Comparison of ENCODE assay signal across 24 cellular contexts in genomic region chr2:45510701-45511420, GRCh38.
A peak's percentile ranks its signal among the peaks of the same experiment; 100 is the strongest.
DNase-seq lines count a peak whose midpoint lies in the region; ATAC-seq, FAIRE-seq and TF ChIP-seq lines count a peak whose summit lies in the region.
"Had no signal": no experiment of that assay in that cellular context is flagged by ENCODE, and none has a peak within 500 bp of the region (broad histone marks: within the 10 kb centered on the region; RNA-seq: fewer than 3 reads in every experiment).

No MANE protein-coding gene starts in this region.

- no peak for TF ChIP-seq POLR2A in endothelial cell of umbilical vein (IDR thresholded peaks at IDR 0.05; ENCODE audit: low read depth, low read length)

- H3K27ac Mint-ChIP-seq in neural progenitor cell, result peak overlapping the region; percentile 23
- no peak overlapping the region for H3K27ac Mint-ChIP-seq in activated naive CD8-positive, alpha-beta T cell treated with anti-CD3 and anti-CD28 coated beads, Interleukin-2, amount 50 U/mL, for 24 hours
- H3K27ac Mint-ChIP-seq: B cell; CD8-positive, alpha-beta memory T cell; HFFc6 had no signal

- H3K36me3 Mint-ChIP-seq in neural progenitor cell, result no peaks in the 10 kb centered on the region
- H3K36me3 Mint-ChIP-seq in activated naive CD8-positive, alpha-beta T cell treated with anti-CD3 and anti-CD28 coated beads, Interleukin-2, amount 50 U/mL, for 24 hours (ENCODE audit: low read depth), result peaks cover 14% of the 10 kb centered on the region

- peaks cover 8% of the 10 kb centered on the region for H3F3A ChIP-seq in neural progenitor cell (ENCODE audit: low read depth)

- H3K4me2 ChIP-seq in endothelial cell of umbilical vein (ENCODE audit: insufficient read depth, low read length) (peak overlapping the region; percentile 40), neural progenitor cell (peak overlapping the region; percentile 18)
- H3K4me2 ChIP-seq: A549; BLaER1 treated with 17β-estradiol and CSF1 and Interleukin-3, amounts not matched to agents 10 nM and 100 nM had no signal

- H3K79me2 ChIP-seq in endothelial cell of umbilical vein (ENCODE audit: control insufficient read depth, insufficient read depth, low read length) (no peaks in the 10 kb centered on the region), neural progenitor cell (ENCODE audit: low read depth) (no peaks in the 10 kb centered on the region)

- H3K4me3 ChIP-seq in A673 (ENCODE audit: low read depth, low read length, poor library complexity, severe bottlenecking) (no peak overlapping the region), endothelial cell of umbilical vein (replicated peaks in 1 of 3; ENCODE audit: insufficient read depth in 1 of 3, low read depth in 1 of 3, low read length in 3 of 3) (no peak overlapping the region), neural progenitor cell (no peak overlapping the region)
- H3K4me3 ChIP-seq: A549; BLaER1 treated with 17β-estradiol and CSF1 and Interleukin-3, amounts not matched to agents 10 nM and 100 nM; GM12878; K562 had no signal

- intact Hi-C loops in A673 (cut with micrococcal nuclease; ENCODE audit: unreplicated experiment) (loop anchor here (5.0 kb wide), 1 partner anchor 56 kb away; no protein-coding TSS in a partner anchor), endothelial cell of umbilical vein (cut with micrococcal nuclease) (loop anchor here (5.0 kb wide), 1 partner anchor 56 kb away; no protein-coding TSS in a partner anchor)

- H3K27ac ChIP-seq in A673 (ENCODE audit: low read depth, low read length, poor library complexity, severe bottlenecking) (peak overlapping the region; percentile 28), endothelial cell of umbilical vein (ENCODE audit: insufficient read depth, low read depth, low read length) (no peak overlapping the region), neural progenitor cell (no peak overlapping the region), substantia nigra (ENCODE audit: low read depth, low read length, poor library complexity, severe bottlenecking) (no peak overlapping the region)
- H3K27ac ChIP-seq: 22Rv1; A549; BLaER1 treated with 17β-estradiol and CSF1 and Interleukin-3, amounts not matched to agents 10 nM and 100 nM had no signal

- H3K27me3 ChIP-seq in A673 (replicated peaks; ENCODE audit: insufficient read depth, low read depth, low read length, poor library complexity) (no peaks in the 10 kb centered on the region), endothelial cell of umbilical vein (ENCODE audit: control insufficient read depth in 2 of 2, insufficient read depth in 2 of 2, low read length in 2 of 2) (no peaks in the 10 kb centered on the region), neural progenitor cell (no peaks in the 10 kb centered on the region)
- H3K27me3 ChIP-seq: BLaER1 treated with 17β-estradiol and CSF1 and Interleukin-3, amounts not matched to agents 10 nM and 100 nM had no signal

- dilution Hi-C loops in endothelial cell of umbilical vein (cut with MboI; ENCODE audit: extremely low pct_ligation_motif_present, low sequenced_read_pairs), result no loop called here

- H3K9ac ChIP-seq in endothelial cell of umbilical vein (replicated peaks; ENCODE audit: extremely low read depth, insufficient read depth, low read length), result no peak overlapping the region
- no peak overlapping the region for H3K9ac ChIP-seq in neural progenitor cell
- H3K9ac ChIP-seq: BLaER1 treated with 17β-estradiol and CSF1 and Interleukin-3, amounts not matched to agents 10 nM and 100 nM had no signal

- H3K27me3 Mint-ChIP-seq in neural progenitor cell (ENCODE audit: insufficient read depth, low read depth), result no peaks in the 10 kb centered on the region
- H3K27me3 Mint-ChIP-seq in activated naive CD8-positive, alpha-beta T cell treated with anti-CD3 and anti-CD28 coated beads, Interleukin-2, amount 50 U/mL, for 24 hours, result no peaks in the 10 kb centered on the region
- H3K27me3 Mint-ChIP-seq: B cell; CD8-positive, alpha-beta memory T cell had no signal

- TF ChIP-seq CTCF in A673 (conservative IDR thresholded peaks at IDR 0.05; ENCODE audit: low read depth, low read length), result no peak
- no peak for TF ChIP-seq CTCF in endothelial cell of umbilical vein (IDR thresholded peaks at IDR 0.05; ENCODE audit: extremely low read depth in 1 of 2, insufficient read depth in 1 of 2, low read depth in 1 of 2, low read length in 2 of 2)
- no peak for TF ChIP-seq CTCF in neural progenitor cell (IDR thresholded peaks at IDR 0.05)

- H4K20me1 ChIP-seq in endothelial cell of umbilical vein (replicated peaks; ENCODE audit: control insufficient read depth, extremely low read depth, insufficient read depth, low read length) (no peaks in the 10 kb centered on the region), neural progenitor cell (ENCODE audit: low read depth) (peaks cover 13% of the 10 kb centered on the region)
- H4K20me1 ChIP-seq: BLaER1 treated with 17β-estradiol and CSF1 and Interleukin-3, amounts not matched to agents 10 nM and 100 nM had no signal

- H3K9me3 ChIP-seq in A673 (ENCODE audit: low read depth, low read length, poor library complexity, severe bottlenecking) (no peaks in the 10 kb centered on the region), endothelial cell of umbilical vein (replicated peaks; ENCODE audit: control insufficient read depth, insufficient read depth, low read length) (no peaks in the 10 kb centered on the region), neural progenitor cell (ENCODE audit: low read depth) (no peaks in the 10 kb centered on the region)
- H3K9me3 ChIP-seq: A549; BLaER1 treated with 17β-estradiol and CSF1 and Interleukin-3, amounts not matched to agents 10 nM and 100 nM had no signal

- DNase-seq in A673 (ENCODE audit: low spot score) (peak; percentile 30), NCI-H2227 treated with DMSO at 0.1 percent for 48 hours (lab: John Stamatoyannopoulos, UW) (peak; percentile 77), endothelial cell of umbilical vein (ENCODE audit: low read depth, low spot score) (peak; percentile 77), neural progenitor cell (ENCODE audit: low spot score) (no peak), substantia nigra (lab: John Stamatoyannopoulos, UW) (no peak)
- no peak for DNase-seq in activated naive CD8-positive, alpha-beta T cell treated with anti-CD3 and anti-CD28 coated beads, Interleukin-2, amount 50 U/mL, for 24 hours
- DNase-seq: CD8-positive, alpha-beta memory T cell; COR-L47; DMS 273 treated with DMSO at 0.1 percent for 48 hours; DMS53; DND-41; EL; HFFc6; IMR-90 had no signal

- no peak for ATAC-seq in activated naive CD8-positive, alpha-beta T cell treated with anti-CD3 and anti-CD28 coated beads, Interleukin-2, amount 50 U/mL, for 24 hours
- ATAC-seq in HG02763 (IDR thresholded peaks at IDR 0.05; ENCODE audit: unreplicated experiment), result no peak
- ATAC-seq: A549, GM12878, HCT116, K562 had no signal

- peaks cover 38% of the 10 kb centered on the region for H3K4me1 Mint-ChIP-seq in neural progenitor cell
- no peaks in the 10 kb centered on the region for H3K4me1 Mint-ChIP-seq in activated naive CD8-positive, alpha-beta T cell treated with anti-CD3 and anti-CD28 coated beads, Interleukin-2, amount 50 U/mL, for 24 hours
- H3K4me1 Mint-ChIP-seq: B cell had no signal

- peaks cover 58% of the 10 kb centered on the region for H3K4me1 ChIP-seq in A673 (ENCODE audit: insufficient read depth, low read length, poor library complexity, severe bottlenecking)
- peaks cover 10% of the 10 kb centered on the region for H3K4me1 ChIP-seq in endothelial cell of umbilical vein (ENCODE audit: control insufficient read depth, extremely low read depth, insufficient read depth, low read length)
- peaks cover 34% of the 10 kb centered on the region for H3K4me1 ChIP-seq in neural progenitor cell
- H3K4me1 ChIP-seq: A549; BLaER1 treated with 17β-estradiol and CSF1 and Interleukin-3, amounts not matched to agents 10 nM and 100 nM had no signal

- POLR2A ChIA-PET in A673 (lab: Charles Lee; ENCODE audit: low non-redundant PET), result no interaction called here
- POLR2A ChIA-PET in endothelial cell of umbilical vein (lab: Charles Lee), result no interaction called here

- BruUV-seq in A673 (replicated peaks; lab: Mats Ljungman, UMichigan) (no TSS peak), endothelial cell of umbilical vein (replicated peaks; lab: Mats Ljungman, UMichigan) (no TSS peak)

- FAIRE-seq in endothelial cell of umbilical vein (lab: Jason Lieb, UNC), result peak; percentile 59
- FAIRE-seq: A549, GM12878, GM19239, HTR-8/SVneo, K562 had no signal

- H3K36me3 ChIP-seq in A673 (ENCODE audit: insufficient read depth, low read length, poor library complexity, severe bottlenecking), result no peaks in the 10 kb centered on the region
- H3K36me3 ChIP-seq in endothelial cell of umbilical vein (ENCODE audit: control insufficient read depth in 2 of 2, extremely low read depth in 1 of 2, insufficient read depth in 2 of 2, low read length in 2 of 2), result no peaks in the 10 kb centered on the region
- no peaks in the 10 kb centered on the region for H3K36me3 ChIP-seq in neural progenitor cell

- H3K9me1 ChIP-seq in endothelial cell of umbilical vein (replicated peaks; ENCODE audit: control insufficient read depth, extremely low read depth, insufficient read depth, low read length), result no peaks in the 10 kb centered on the region

- no peak overlapping the region for H3K4me3 Mint-ChIP-seq in neural progenitor cell
- no peak overlapping the region for H3K4me3 Mint-ChIP-seq in activated naive CD8-positive, alpha-beta T cell treated with anti-CD3 and anti-CD28 coated beads, Interleukin-2, amount 50 U/mL, for 24 hours
- H3K4me3 Mint-ChIP-seq: B cell; CD8-positive, alpha-beta memory T cell; HFFc6 had no signal

- no peak overlapping the region for H2AFZ ChIP-seq in endothelial cell of umbilical vein (ENCODE audit: low read depth, low read length)
- no peak overlapping the region for H2AFZ ChIP-seq in neural progenitor cell (replicated peaks)

- CTCF ChIA-PET in A673 (lab: Charles Lee), result interaction anchor here (0.7 kb wide), 1 partner anchor 22 kb away, joined by 3 read pairs; no protein-coding TSS in a partner anchor
- CTCF ChIA-PET in endothelial cell of umbilical vein (lab: Charles Lee), result interaction anchor here (1.2 to 2.2 kb wide), 5 partner anchors 11 to 529 kb away, joined by 3 to 7 read pairs (median 3); no protein-coding TSS in a partner anchor

- no peaks in the 10 kb centered on the region for H3K9me3 Mint-ChIP-seq in neural progenitor cell
- no peaks in the 10 kb centered on the region for H3K9me3 Mint-ChIP-seq in activated naive CD8-positive, alpha-beta T cell treated with anti-CD3 and anti-CD28 coated beads, Interleukin-2, amount 50 U/mL, for 24 hours
- H3K9me3 Mint-ChIP-seq: CD8-positive, alpha-beta memory T cell; HFFc6 had no signal

TF ChIP-seq in endothelial cell of umbilical vein, 7 proteins besides CTCF, POLR2A, EP300 and RAD21 (continues in another document):
- TF ChIP-seq, protein P1, sequence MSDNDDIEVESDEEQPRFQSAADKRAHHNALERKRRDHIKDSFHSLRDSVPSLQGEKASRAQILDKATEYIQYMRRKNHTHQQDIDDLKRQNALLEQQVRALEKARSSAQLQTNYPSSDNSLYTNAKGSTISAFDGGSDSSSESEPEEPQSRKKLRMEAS (IDR thresholded peaks at IDR 0.05; ENCODE audit: insufficient read depth, insufficient read length), result no peak
- TF ChIP-seq MYC (IDR thresholded peaks at IDR 0.05; ENCODE audit: low read depth, low read length) (no peak), EZH2 (IDR thresholded peaks at IDR 0.05; ENCODE audit: borderline replicate concordance, low read depth, low read length, severe bottlenecking) (no peak), GATA2 (IDR thresholded peaks at IDR 0.05; ENCODE audit: insufficient read depth, insufficient read length, low read depth, low read length) (no peak)

Comparison
In these comparisons a context has a peak if more than half of its experiments do, and no peak if none do; other contexts are left out.
1. DNase-seq: peak in A673 (single experiment), NCI-H2227 treated with DMSO at 0.1 percent for 48 hours (single experiment) and endothelial cell of umbilical vein (single experiment); none in neural progenitor cell (single experiment), activated naive CD8-positive, alpha-beta T cell treated with anti-CD3 and anti-CD28 coated beads, Interleukin-2, amount 50 U/mL, for 24 hours (single experiment) and substantia nigra (0 of 49).